8 cellular contexts compared by ENCODE assay signal in the genomic region with DNA sequence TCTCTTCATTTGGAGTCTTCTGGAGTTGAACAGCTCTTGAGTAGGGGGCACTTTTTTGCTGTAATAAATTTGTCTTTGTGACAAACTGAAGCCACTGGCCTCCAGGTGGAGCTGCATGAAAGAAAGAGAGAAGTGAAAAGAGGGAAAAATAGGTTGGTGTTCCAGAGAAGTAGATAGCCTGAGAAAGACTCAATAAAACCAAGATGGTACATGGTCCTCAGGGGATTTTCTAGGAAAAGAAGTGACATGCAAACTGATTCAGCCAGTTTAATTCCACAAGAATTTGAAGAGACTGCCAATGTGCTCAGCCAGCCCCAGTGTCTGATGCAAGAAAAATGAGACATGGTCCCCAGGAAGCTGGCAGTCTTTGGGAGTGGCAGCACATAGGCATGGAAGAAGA.
A peak's percentile ranks its signal among the peaks of the same experiment; 100 is the strongest.
DNase-seq lines count a peak whose midpoint lies in the region; ATAC-seq, FAIRE-seq and TF ChIP-seq lines count a peak whose summit lies in the region.

No MANE protein-coding gene starts in this region.

- peaks cover 2% of the 10 kb centered on the region for H3K9me3 ChIP-seq in mucosa of descending colon

- H3K27ac ChIP-seq in dorsolateral prefrontal cortex = no peak overlapping the region

- H3K27ac Mint-ChIP-seq in activated naive CD4-positive, alpha-beta T cell treated with anti-CD3 and anti-CD28 coated beads, Interleukin-2, amount 50 U/mL, for 72 hours = no peak overlapping the region

- no peaks in the 10 kb centered on the region for H3K27me3 ChIP-seq in dorsolateral prefrontal cortex

- H3K9me3 Mint-ChIP-seq in activated naive CD4-positive, alpha-beta T cell treated with anti-CD3 and anti-CD28 coated beads, Interleukin-2, amount 50 U/mL, for 72 hours = peaks cover 3 to 13% of the 10 kb centered on the region in 2 donors

- FAIRE-seq in GM12892 (lab: Jason Lieb, UNC) = no peak

- H3K36me3 ChIP-seq in mucosa of descending colon (ENCODE audit: low read depth) = no peaks in the 10 kb centered on the region

- TF ChIP-seq CTCF in dorsolateral prefrontal cortex (IDR thresholded peaks at IDR 0.05 in 54 of 56, conservative IDR thresholded peaks at IDR 0.05 in 2 of 56; ENCODE audit: low read depth in 1 of 56, partially characterized antibody in 56 of 56) = peak in 51 of 56 donors; percentile 14 to 64 (median 41)
- no peak for TF ChIP-seq CTCF in mucosa of descending colon (IDR thresholded peaks at IDR 0.05)

- H3K4me3 ChIP-seq in dorsolateral prefrontal cortex (no peak overlapping the region), mucosa of descending colon (no peak overlapping the region)

- intact Hi-C loops in dorsolateral prefrontal cortex (cut with DNase I) = no loop called here
- intact Hi-C loops in mucosa of descending colon (cut with DNase I, micrococcal nuclease) = no loop called here

- no peak for TF ChIP-seq POLR2A in GM12892 (IDR thresholded peaks at IDR 0.05; ENCODE audit: low read depth, low read length)

- H3K36me3 Mint-ChIP-seq in activated naive CD4-positive, alpha-beta T cell treated with anti-CD3 and anti-CD28 coated beads, Interleukin-2, amount 50 U/mL, for 72 hours = peaks cover 5 to 6% of the 10 kb centered on the region in 2 donors

- DNase-seq in activated naive CD4-positive, alpha-beta T cell treated with Interleukin-2 at 50 U/mL for 16 hours = peak; percentile 11
- DNase-seq in activated naive CD4-positive, alpha-beta T cell treated with anti-CD3 and anti-CD28 coated beads, Interleukin-2, amount 50 U/mL, for 72 hours (ENCODE audit: low spot score in 2 of 2) = no peak
- DNase-seq in NCI-H524 treated with DMSO at 0.1 percent for 48 hours (lab: John Stamatoyannopoulos, UW) (peak; percentile 4), dorsolateral prefrontal cortex (peak in 1 of 10 donors; percentile 11), mucosa of descending colon (peak in 2 of 3 donors; percentile 27 to 51), NCI-H526 treated with DMSO at 0.1 percent for 48 hours (lab: John Stamatoyannopoulos, UW) (no peak), GM12892 (ENCODE audit: insufficient read length) (no peak), SHP77 treated with DMSO at 0.1 percent for 48 hours (lab: John Stamatoyannopoulos, UW) (no peak)

- ATAC-seq in activated naive CD4-positive, alpha-beta T cell treated with anti-CD3 and anti-CD28 coated beads, Interleukin-2, amount 50 U/mL, for 72 hours = no peak
- peak; percentile 16 for ATAC-seq in mucosa of descending colon

- no peaks in the 10 kb centered on the region for H3K4me1 ChIP-seq in mucosa of descending colon (ENCODE audit: low read depth)

Comparison
In these comparisons a context has a peak if more than half of its experiments do, and no peak if none do; other contexts are left out.
1. DNase-seq: peak in activated naive CD4-positive, alpha-beta T cell treated with Interleukin-2 at 50 U/mL for 16 hours (single experiment), NCI-H524 treated with DMSO at 0.1 percent for 48 hours (single experiment) and mucosa of descending colon (2 of 3); none in activated naive CD4-positive, alpha-beta T cell treated with anti-CD3 and anti-CD28 coated beads, Interleukin-2, amount 50 U/mL, for 72 hours (0 of 2), NCI-H526 treated with DMSO at 0.1 percent for 48 hours (single experiment), GM12892 (single experiment) and SHP77 treated with DMSO at 0.1 percent for 48 hours (single experiment).